7 cellular contexts compared by ENCODE assay signal in genomic region chr20:36606171-36607116, GRCh38. TPM values are rescaled to one million over a fixed set of nuclear protein-coding genes. Genes with fewer than 3 reads are reported as not detected.
DNase-seq lines count a peak whose midpoint lies in the region; ATAC-seq and TF ChIP-seq lines count a peak whose summit lies in the region.

No MANE protein-coding gene starts in this region.

- intact Hi-C loops in lower lobe of right lung (cut with DNase I) = no loop called here

- DNase-seq in GM23338 (ENCODE audit: low spot score) (peak; percentile 58), NOMO-1 treated with DMSO at 0.1 percent for 48 hours (lab: John Stamatoyannopoulos, UW; ENCODE audit: unreplicated experiment) (peak; percentile 82), lower lobe of right lung (peak; percentile 75), ureter (ENCODE audit: low spot score) (peak; percentile 57), NCI-H187 treated with DMSO at 0.1 percent for 48 hours (lab: John Stamatoyannopoulos, UW) (no peak)

- H3K27ac Mint-ChIP-seq in GM23338 = peak overlapping the region; percentile 97
- peak overlapping the region; percentile 87 to 95 (median 90) for H3K27ac Mint-ChIP-seq in brain

- peaks cover 37% of the 10 kb centered on the region for H3K79me2 ChIP-seq in GM23338 (replicated peaks; ENCODE audit: insufficient read depth)

- H3K27me3 Mint-ChIP-seq in GM23338 (ENCODE audit: insufficient read depth, low read depth, poor library complexity) (peaks cover 19% of the 10 kb centered on the region), brain (peaks cover 13% of the 10 kb centered on the region)

- H3K4me1 Mint-ChIP-seq in GM23338 (peaks cover 17% of the 10 kb centered on the region), brain (peaks cover 29% of the 10 kb centered on the region)

- H2AFZ ChIP-seq in GM23338 = peak overlapping the region; percentile 76; the same call in 1 of the 2 replicates

- H3K9me3 ChIP-seq in lower lobe of right lung = no peaks in the 10 kb centered on the region

- peaks cover 23% of the 10 kb centered on the region for H3F3A ChIP-seq in GM23338 (replicated peaks; ENCODE audit: low read depth)

- H3K27me3 ChIP-seq in GM23338 (ENCODE audit: insufficient read depth) (no peaks in the 10 kb centered on the region), lower lobe of right lung (ENCODE audit: low read depth) (no peaks in the 10 kb centered on the region)

- peak overlapping the region; percentile 100 for H3K4me2 ChIP-seq in GM23338

- H3K4me3 Mint-ChIP-seq in GM23338 = peak overlapping the region; percentile 99
- H3K4me3 Mint-ChIP-seq in brain = peak overlapping the region; percentile 96 to 99 (median 98)

- H3K27ac ChIP-seq in GM23338 (ENCODE audit: low read depth) (peak overlapping the region; percentile 89), lower lobe of right lung (peak overlapping the region; percentile 90)

- TF ChIP-seq CTCF in GM23338 (conservative IDR thresholded peaks at IDR 0.05; ENCODE audit: low read depth in 2 of 2) (no peak), brain (conservative IDR thresholded peaks at IDR 0.05) (no peak), lower lobe of right lung (IDR thresholded peaks at IDR 0.05) (no peak)

- no peaks in the 10 kb centered on the region for H3K9me2 ChIP-seq in GM23338 (ENCODE audit: insufficient read depth)

- H3K36me3 ChIP-seq in GM23338 (ENCODE audit: insufficient read depth) = peaks cover 28% of the 10 kb centered on the region
- peaks cover 39% of the 10 kb centered on the region for H3K36me3 ChIP-seq in lower lobe of right lung

- H3K36me3 Mint-ChIP-seq in GM23338 (ENCODE audit: low read depth) (peaks cover 46% of the 10 kb centered on the region; the same call in 2 of the 3 replicates), brain (peaks cover 37% of the 10 kb centered on the region)

- peaks cover 13% of the 10 kb centered on the region for H3K4me1 ChIP-seq in GM23338 (ENCODE audit: insufficient read depth)
- peaks cover 24% of the 10 kb centered on the region for H3K4me1 ChIP-seq in lower lobe of right lung

- no peaks in the 10 kb centered on the region for H3K9me3 Mint-ChIP-seq in GM23338
- H3K9me3 Mint-ChIP-seq in brain = no peaks in the 10 kb centered on the region

- H3K4me3 ChIP-seq in GM23338 (peak overlapping the region; percentile 100), lower lobe of right lung (peak overlapping the region; percentile 82)

- H4K20me1 ChIP-seq in GM23338 (replicated peaks; ENCODE audit: insufficient read depth) = peaks cover 22% of the 10 kb centered on the region

- no peak for ATAC-seq in GM23338
- peak in 1 of 2 donors; percentile 31 for ATAC-seq in lower lobe of right lung
- ATAC-seq in GM18502 (IDR thresholded peaks at IDR 0.05; ENCODE audit: poor library complexity, unreplicated experiment) = no peak

TF ChIP-seq in GM23338, 12 proteins besides CTCF, POLR2A, EP300 and RAD21 (continues in another document):
- no peak for TF ChIP-seq STAT1 (IDR thresholded peaks at IDR 0.05; ENCODE audit: unreplicated experiment)
- TF ChIP-seq EZH2phosphoT487 (IDR thresholded peaks at IDR 0.05; ENCODE audit: unreplicated experiment) = no peak
- no peak for TF ChIP-seq NANOG (IDR thresholded peaks at IDR 0.05; ENCODE audit: borderline replicate concordance)
- TF ChIP-seq, protein P1, sequence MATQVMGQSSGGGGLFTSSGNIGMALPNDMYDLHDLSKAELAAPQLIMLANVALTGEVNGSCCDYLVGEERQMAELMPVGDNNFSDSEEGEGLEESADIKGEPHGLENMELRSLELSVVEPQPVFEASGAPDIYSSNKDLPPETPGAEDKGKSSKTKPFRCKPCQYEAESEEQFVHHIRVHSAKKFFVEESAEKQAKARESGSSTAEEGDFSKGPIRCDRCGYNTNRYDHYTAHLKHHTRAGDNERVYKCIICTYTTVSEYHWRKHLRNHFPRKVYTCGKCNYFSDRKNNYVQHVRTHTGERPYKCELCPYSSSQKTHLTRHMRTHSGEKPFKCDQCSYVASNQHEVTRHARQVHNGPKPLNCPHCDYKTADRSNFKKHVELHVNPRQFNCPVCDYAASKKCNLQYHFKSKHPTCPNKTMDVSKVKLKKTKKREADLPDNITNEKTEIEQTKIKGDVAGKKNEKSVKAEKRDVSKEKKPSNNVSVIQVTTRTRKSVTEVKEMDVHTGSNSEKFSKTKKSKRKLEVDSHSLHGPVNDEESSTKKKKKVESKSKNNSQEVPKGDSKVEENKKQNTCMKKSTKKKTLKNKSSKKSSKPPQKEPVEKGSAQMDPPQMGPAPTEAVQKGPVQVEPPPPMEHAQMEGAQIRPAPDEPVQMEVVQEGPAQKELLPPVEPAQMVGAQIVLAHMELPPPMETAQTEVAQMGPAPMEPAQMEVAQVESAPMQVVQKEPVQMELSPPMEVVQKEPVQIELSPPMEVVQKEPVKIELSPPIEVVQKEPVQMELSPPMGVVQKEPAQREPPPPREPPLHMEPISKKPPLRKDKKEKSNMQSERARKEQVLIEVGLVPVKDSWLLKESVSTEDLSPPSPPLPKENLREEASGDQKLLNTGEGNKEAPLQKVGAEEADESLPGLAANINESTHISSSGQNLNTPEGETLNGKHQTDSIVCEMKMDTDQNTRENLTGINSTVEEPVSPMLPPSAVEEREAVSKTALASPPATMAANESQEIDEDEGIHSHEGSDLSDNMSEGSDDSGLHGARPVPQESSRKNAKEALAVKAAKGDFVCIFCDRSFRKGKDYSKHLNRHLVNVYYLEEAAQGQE (IDR thresholded peaks at IDR 0.05; ENCODE audit: unreplicated experiment) = no peak
- no peak for TF ChIP-seq ZNF114 (CRISPR knock-in tag; IDR thresholded peaks at IDR 0.05)
- TF ChIP-seq CREB1 (CRISPR knock-in tag; IDR thresholded peaks at IDR 0.05; ENCODE audit: low read depth) = no peak

RNA-seq across cellular contexts. Expression of gene RAB5IF, which starts 0.9 kb away (rescaled TPM):
- total RNA-seq in GM23338 (2014; rRNA removed; shearing (Covaris generic)) = 126 and 138 TPM in 2 replicates
- polyA plus RNA-seq in GM23338 (2016; fragmentation: Nextera tagmentation; extraction: Ambion mirVana) (119 and 123 TPM in 2 replicates), brain (ENCODE audit: insufficient read depth, low read depth, low replicate concordance) (119 TPM)
- total RNA-seq in lower lobe of right lung (100.0 TPM), ureter (83.6 TPM)

RNA-seq across cellular contexts. Expression of gene TGIF2, which starts 33.0 kb away (rescaled TPM):
- total RNA-seq in GM23338 (2014; rRNA removed; shearing (Covaris generic)) = 59.8 and 63.2 TPM in 2 replicates
- polyA plus RNA-seq in GM23338 (2016; fragmentation: Nextera tagmentation; extraction: Ambion mirVana) (44.8 and 47.6 TPM in 2 replicates), brain (ENCODE audit: insufficient read depth, low read depth, low replicate concordance) (1.9 TPM)
- total RNA-seq in lower lobe of right lung (12.4 TPM), ureter (18.8 TPM)

RNA-seq across cellular contexts. Expression of gene SLA2, which starts 39.6 kb away (rescaled TPM):
- 0.62 TPM in 1 of 2 replicates, not detected in the other for total RNA-seq in GM23338 (2014; rRNA removed; shearing (Covaris generic))
- polyA plus RNA-seq in GM23338 (2016; fragmentation: Nextera tagmentation; extraction: Ambion mirVana) (0.18 TPM in 1 of 2 replicates, not detected in the other), brain (ENCODE audit: insufficient read depth, low read depth, low replicate concordance) (0.49 TPM)
- total RNA-seq in lower lobe of right lung (1.4 TPM), ureter (1.5 TPM)
